In genomic region chr2:144446136-144446535, GRCh38 we compare ENCODE assay signal across 1 cellular context.
TF ChIP-seq lines count a peak whose summit lies in the region.

No MANE protein-coding gene starts in this region.

TF ChIP-seq in K562, 482 proteins besides CTCF, POLR2A, EP300 and RAD21 (continued from another document and continues in another):
- TF ChIP-seq ZNF830 (CRISPR knock-in tag; IDR thresholded peaks at IDR 0.05) (no peak), SIN3B (IDR thresholded peaks at IDR 0.05; ENCODE audit: low read depth) (no peak), ATF1 (CRISPR knock-in tag; IDR thresholded peaks at IDR 0.05) (no peak), ATF1 (tag; IDR thresholded peaks at IDR 0.05) (no peak), SUPT5H (IDR thresholded peaks at IDR 0.05) (peak; percentile 57; the same call in 1 of the 2 replicates), YBX1 (IDR thresholded peaks at IDR 0.05) (no peak), TFAP4 (CRISPR knock-in tag; IDR thresholded peaks at IDR 0.05; ENCODE audit: borderline replicate concordance) (no peak), BCOR (IDR thresholded peaks at IDR 0.05) (no peak), HMGXB4 (CRISPR knock-in tag; IDR thresholded peaks at IDR 0.05) (no peak), ZNF121 (CRISPR knock-in tag; conservative IDR thresholded peaks at IDR 0.05) (no peak), ETV6 (IDR thresholded peaks at IDR 0.05; ENCODE audit: borderline replicate concordance in 1 of 2, low read depth in 2 of 2, low read length in 1 of 2) (no peak), ETV6 (CRISPR knock-in tag; IDR thresholded peaks at IDR 0.05; ENCODE audit: borderline replicate concordance) (no peak), CBX3 (IDR thresholded peaks at IDR 0.05; ENCODE audit: borderline replicate concordance in 1 of 2, low read length in 2 of 2) (peak in 1 of 2 experiments; percentile 58; a peak in 1 of 3 replicates), NUFIP1 (IDR thresholded peaks at IDR 0.05; ENCODE audit: partially characterized antibody) (no peak), ZNF551 (CRISPR knock-in tag; IDR thresholded peaks at IDR 0.05) (no peak), ZKSCAN8 (CRISPR knock-in tag; IDR thresholded peaks at IDR 0.05) (no peak), RBM34 (IDR thresholded peaks at IDR 0.05; ENCODE audit: borderline replicate concordance, insufficient read depth, low read length) (no peak), NCOA6 (IDR thresholded peaks at IDR 0.05) (no peak), ZBTB26 (CRISPR knock-in tag; IDR thresholded peaks at IDR 0.05) (0 out of 2 replicates have a peak, but pooled peaks have one; percentile 35), POLR3G (IDR thresholded peaks at IDR 0.05; ENCODE audit: extremely low read depth, insufficient read length, insufficient replicate concordance) (no peak), GTF2B (IDR thresholded peaks at IDR 0.05; ENCODE audit: extremely low read depth, insufficient read length) (no peak), LARP7 (IDR thresholded peaks at IDR 0.05) (0 out of 2 replicates have a peak, but pooled peaks have one; percentile 11), FOXP1 (CRISPR knock-in tag; IDR thresholded peaks at IDR 0.05) (no peak), PHB2 (IDR thresholded peaks at IDR 0.05; ENCODE audit: low read depth) (no peak), MIER1 (IDR thresholded peaks at IDR 0.05; ENCODE audit: low read depth) (no peak), OTX1 (CRISPR knock-in tag; IDR thresholded peaks at IDR 0.05) (0 out of 2 replicates have a peak, but pooled peaks have one; percentile 34), FOXJ3 (CRISPR knock-in tag; IDR thresholded peaks at IDR 0.05) (no peak), POLR2B (IDR thresholded peaks at IDR 0.05; ENCODE audit: low read depth, partially characterized antibody) (peak; percentile 53), DLX4 (CRISPR knock-in tag; IDR thresholded peaks at IDR 0.05) (no peak), PATZ1 (CRISPR knock-in tag; IDR thresholded peaks at IDR 0.05; ENCODE audit: borderline replicate concordance) (no peak), SMARCB1 (IDR thresholded peaks at IDR 0.05; ENCODE audit: insufficient read length, low read depth) (no peak), CXXC5 (CRISPR knock-in tag; IDR thresholded peaks at IDR 0.05) (no peak), CBFB (CRISPR knock-in tag; IDR thresholded peaks at IDR 0.05) (no peak), ZNF133 (CRISPR knock-in tag; IDR thresholded peaks at IDR 0.05) (no peak), SIN3A (IDR thresholded peaks at IDR 0.05; ENCODE audit: borderline replicate concordance in 2 of 2, control insufficient read depth in 1 of 2, low read depth in 2 of 2, low read length in 2 of 2) (no peak), EGR1 (conservative IDR thresholded peaks at IDR 0.05) (no peak), BMI1 (IDR thresholded peaks at IDR 0.05; ENCODE audit: low read length) (no peak), TFAM (CRISPR knock-in tag; conservative IDR thresholded peaks at IDR 0.05) (no peak), THRB (CRISPR knock-in tag; conservative IDR thresholded peaks at IDR 0.05) (0 out of 2 replicates have a peak, but pooled peaks have one; percentile 60), GATAD2A (IDR thresholded peaks at IDR 0.05) (no peak), JUND (IDR thresholded peaks at IDR 0.05; ENCODE audit: borderline replicate concordance, low read depth, low read length) (no peak), JUND (tag; IDR thresholded peaks at IDR 0.05; ENCODE audit: borderline replicate concordance, low read depth, low read length) (no peak), MLLT1 (IDR thresholded peaks at IDR 0.05) (peak; percentile 28 to 55; a peak in 2 of 4 replicates), THAP7 (CRISPR knock-in tag; IDR thresholded peaks at IDR 0.05) (no peak), BCL6 (CRISPR knock-in tag; IDR thresholded peaks at IDR 0.05) (no peak), NR1H2 (CRISPR knock-in tag; IDR thresholded peaks at IDR 0.05) (no peak), TCF7L2 (IDR thresholded peaks at IDR 0.05; ENCODE audit: low read depth, low read length) (no peak), ZNF431 (CRISPR knock-in tag; IDR thresholded peaks at IDR 0.05) (no peak), HMG20A (CRISPR knock-in tag; conservative IDR thresholded peaks at IDR 0.05) (no peak), TRIM28 (IDR thresholded peaks at IDR 0.05) (0 out of 2 replicates have a peak, but pooled peaks have one; percentile 38), NR2C2 (CRISPR knock-in tag; IDR thresholded peaks at IDR 0.05) (no peak), NR2C2 (tag; IDR thresholded peaks at IDR 0.05) (no peak), ZNF23 (CRISPR knock-in tag; IDR thresholded peaks at IDR 0.05) (no peak), MAFK (IDR thresholded peaks at IDR 0.05; ENCODE audit: low read length) (no peak), MTA1 (IDR thresholded peaks at IDR 0.05; ENCODE audit: borderline replicate concordance) (peak; percentile 51; the same call in 1 of the 2 replicates), ILF3 (IDR thresholded peaks at IDR 0.05; ENCODE audit: borderline replicate concordance) (no peak), ZBTB2 (IDR thresholded peaks at IDR 0.05) (peak; percentile 72; the same call in 1 of the 2 replicates), ZBTB12 (CRISPR knock-in tag; IDR thresholded peaks at IDR 0.05) (no peak), TFE3 (CRISPR knock-in tag; IDR thresholded peaks at IDR 0.05) (no peak), DNMT1 (IDR thresholded peaks at IDR 0.05) (no peak), NR3C1 (CRISPR knock-in tag; IDR thresholded peaks at IDR 0.05) (no peak), POLR2G (IDR thresholded peaks at IDR 0.05; ENCODE audit: low read depth, low read length) (no peak), FUS (optimal IDR thresholded peaks at IDR 0.05; ENCODE audit: low read depth, low read length) (no peak)
